ENCODE assay signal across 9 cellular contexts in the genomic region with DNA sequence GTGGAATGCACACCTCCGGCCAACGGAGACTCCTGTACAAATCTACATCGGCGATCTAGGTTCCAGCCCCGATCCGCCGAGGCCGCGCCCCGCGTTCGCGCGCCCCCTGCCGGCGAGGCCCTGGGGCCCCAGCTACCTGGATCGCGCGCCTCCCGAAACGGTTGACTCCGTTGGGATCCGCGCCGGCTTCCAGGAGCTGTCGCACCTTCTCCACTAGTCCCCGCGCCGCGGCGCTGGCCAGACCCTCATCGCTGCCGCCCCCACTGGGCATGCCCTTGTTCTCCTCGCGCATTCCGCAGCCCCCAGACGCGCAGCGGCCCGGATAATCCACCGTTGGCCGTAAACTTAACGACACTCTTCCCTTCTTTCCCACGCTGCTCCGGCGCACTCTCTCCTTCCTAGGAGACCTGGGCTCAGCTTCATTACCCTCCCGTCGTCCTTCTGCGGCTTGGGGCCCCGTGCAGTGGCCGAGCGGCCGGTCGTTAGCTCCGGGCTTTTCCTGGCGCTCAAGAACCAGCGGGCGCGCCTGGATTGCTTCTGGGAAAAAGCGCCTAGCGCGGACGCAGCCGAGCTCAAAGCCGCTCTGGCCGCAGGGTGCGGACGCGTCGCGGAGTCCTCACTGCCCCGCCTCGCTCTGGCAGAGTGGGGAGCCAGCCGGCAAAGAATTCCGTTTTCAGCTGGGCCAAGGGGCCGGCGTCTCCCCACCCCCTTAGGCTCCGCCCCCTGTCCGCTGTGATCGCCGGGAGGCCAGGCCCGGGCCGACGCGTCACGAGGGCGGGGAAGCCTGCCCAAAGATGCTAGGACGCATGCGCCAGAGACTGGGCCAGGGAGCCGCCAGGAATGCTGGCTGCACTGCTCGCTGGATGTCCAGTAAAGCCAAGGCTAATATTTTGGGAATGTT. TPM values are rescaled to one million over a fixed set of nuclear protein-coding genes. Genes with fewer than 3 reads are reported as not detected.
DNase-seq lines count a peak whose midpoint lies in the region; ATAC-seq lines count a peak whose summit lies in the region.
"Had no signal": no experiment of that assay in that cellular context is flagged by ENCODE, and none has a peak within 500 bp of the region (broad histone marks: within the 10 kb centered on the region; RNA-seq: fewer than 3 reads in every experiment).

A gene with protein sequence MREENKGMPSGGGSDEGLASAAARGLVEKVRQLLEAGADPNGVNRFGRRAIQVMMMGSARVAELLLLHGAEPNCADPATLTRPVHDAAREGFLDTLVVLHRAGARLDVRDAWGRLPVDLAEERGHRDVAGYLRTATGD (minus strand): TSS at position 644 of the 901 bp plus-strand sequence. CDS start 352 bp downstream, at position 292.

- H3K27ac Mint-ChIP-seq in effector memory CD8-positive, alpha-beta T cell = peak within 1 kb of the TSS; percentile 84 to 86

- peak within 1 kb of the TSS; percentile 68 for H3K27ac ChIP-seq in ACC112 (ENCODE audit: low read depth, low read length)

- peaks cover 28 to 36% of the 10 kb centered on the region in 2 donors for H3K27me3 Mint-ChIP-seq in effector memory CD8-positive, alpha-beta T cell

- ATAC-seq in GM18867 (IDR thresholded peaks at IDR 0.05; ENCODE audit: unreplicated experiment) (peak; percentile 95), HG03066 (IDR thresholded peaks at IDR 0.05; ENCODE audit: low read depth, unreplicated experiment) (peak; percentile 85)
- ATAC-seq in effector memory CD8-positive, alpha-beta T cell (replicated peaks) = peak; percentile 83

- peaks cover 38% of the 10 kb centered on the region for H3K79me2 ChIP-seq in ACC112 (ENCODE audit: control insufficient read depth, insufficient read depth, low read length, unreplicated experiment)

- no peaks in the 10 kb centered on the region for H3K27me3 ChIP-seq in ACC112 (ENCODE audit: insufficient read depth, low read length)

- H3K4me3 ChIP-seq in ACC112 (ENCODE audit: low read depth, low read length) = peak within 1 kb of the TSS; percentile 87

- peaks cover 11% of the 10 kb centered on the region for H3K36me3 Mint-ChIP-seq in effector memory CD8-positive, alpha-beta T cell (ENCODE audit: insufficient read depth)

- H3K9me3 Mint-ChIP-seq in effector memory CD8-positive, alpha-beta T cell = no peaks in the 10 kb centered on the region

- peaks cover 18 to 20% of the 10 kb centered on the region in 2 donors for H3K4me1 Mint-ChIP-seq in effector memory CD8-positive, alpha-beta T cell (ENCODE audit: low read depth in 2 of 2)

- peaks cover 15% of the 10 kb centered on the region for H3K36me3 ChIP-seq in ACC112 (ENCODE audit: insufficient read depth, low read length)

- DNase-seq in NCI-H2227 treated with DMSO at 0.1 percent for 48 hours (lab: John Stamatoyannopoulos, UW) (peak; percentile 97), lung microvascular endothelial cell (ENCODE audit: low read depth in 2 of 2) (peak; percentile 97)
- DNase-seq in activated CD4-positive, alpha-beta T cell treated with anti-CD3 and anti-CD28 coated beads, Interleukin-2, amount 50 U/mL, for 48 hours = peak; percentile 84 to 87
- DNase-seq in effector memory CD8-positive, alpha-beta T cell = peak; percentile 59 to 70 (median 67)
- peak; percentile 42 for DNase-seq in stimulated activated CD8-positive, alpha-beta memory T cell treated with anti-CD3 and anti-CD28 coated beads, Interleukin-12 subunit alpha, Interleukin-12 subunit beta, amount 100 ng/mL, for 4 hours (ENCODE audit: low read depth)
- DNase-seq: DND-41 had no signal

- peaks cover 15% of the 10 kb centered on the region for H3K4me1 ChIP-seq in ACC112 (ENCODE audit: control insufficient read depth, insufficient read depth, low read length, unreplicated experiment)

- H3K4me3 Mint-ChIP-seq in effector memory CD8-positive, alpha-beta T cell = peak within 1 kb of the TSS; percentile 94 to 96

- H2AFZ ChIP-seq in ACC112 (ENCODE audit: low read length, unreplicated experiment) = peak within 1 kb of the TSS; percentile 77

RNA-seq across cellular contexts. Expression of the gene that starts here (rescaled TPM):
- 1.4 and 4.4 TPM in 2 replicates for total RNA-seq in lung microvascular endothelial cell

Comparison
In these comparisons a context has a peak if more than half of its experiments do, and no peak if none do; other contexts are left out.
1. Peak in every context shown above with its lines: DNase-seq, ATAC-seq, H3K4me3 ChIP-seq and H3K27ac ChIP-seq.
2. DNase-seq: peak in every context shown above with its lines; median percentile 97 in NCI-H2227 treated with DMSO at 0.1 percent for 48 hours; 97 in lung microvascular endothelial cell; 86 in activated CD4-positive, alpha-beta T cell treated with anti-CD3 and anti-CD28 coated beads, Interleukin-2, amount 50 U/mL, for 48 hours; 67 in effector memory CD8-positive, alpha-beta T cell; 42 in stimulated activated CD8-positive, alpha-beta memory T cell treated with anti-CD3 and anti-CD28 coated beads, Interleukin-12 subunit alpha, Interleukin-12 subunit beta, amount 100 ng/mL, for 4 hours.